Comparison of ENCODE assay signal across 8 cellular contexts in the genomic region with DNA sequence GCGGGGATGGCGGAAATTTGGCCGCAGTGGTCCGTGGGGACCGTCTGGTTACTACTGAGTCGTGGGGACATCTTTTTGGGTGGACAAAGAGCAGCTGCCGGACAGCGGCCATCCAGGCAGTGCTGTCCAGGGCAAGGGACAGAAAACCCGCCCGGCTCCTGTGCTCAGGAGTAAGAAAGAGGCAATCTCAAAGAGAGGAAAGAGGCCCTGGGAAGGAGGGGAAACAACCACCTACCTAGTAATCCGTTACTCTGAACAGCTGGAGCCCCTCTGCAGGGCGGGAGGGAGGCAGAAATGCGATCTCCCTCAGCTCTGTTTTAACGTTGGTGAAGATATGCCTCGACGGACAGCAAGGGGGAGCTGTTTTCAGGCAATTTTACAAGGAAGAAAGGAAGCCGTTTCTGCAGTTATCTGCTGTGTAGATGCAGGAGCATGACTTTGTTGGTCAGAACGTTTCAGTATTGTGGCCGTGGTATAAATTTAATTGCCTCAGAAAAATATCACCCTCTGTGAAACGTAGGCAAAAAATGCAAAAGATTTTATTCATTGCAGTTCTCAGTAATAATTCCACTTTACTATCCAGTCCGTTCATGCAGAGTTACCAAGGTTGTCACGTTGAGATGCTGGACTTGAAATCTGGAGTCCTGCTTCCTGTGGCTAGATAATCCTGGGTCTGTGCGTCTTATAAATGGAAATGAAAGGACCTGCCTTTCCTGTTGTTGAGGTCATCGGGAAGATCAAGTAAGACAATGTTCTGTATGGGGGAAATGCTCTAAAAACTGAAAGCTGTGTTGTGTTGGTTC. TPM values are rescaled to one million over a fixed set of nuclear protein-coding genes. Genes with fewer than 3 reads are reported as not detected.
A peak's percentile ranks its signal among the peaks of the same experiment; 100 is the strongest.
DNase-seq lines count a peak whose midpoint lies in the region; ATAC-seq and TF ChIP-seq lines count a peak whose summit lies in the region.

No MANE protein-coding gene starts in this region.

- peak; percentile 35 to 50 (median 35) for TF ChIP-seq CTCF in breast epithelium (IDR thresholded peaks at IDR 0.05)

- H3K4me1 ChIP-seq in breast epithelium, result peaks cover 0 to 9% of the 10 kb centered on the region in 2 donors

- DNase-seq in COR-L47 (lab: John Stamatoyannopoulos, UW) (peak; percentile 46), NCI-H748 treated with DMSO at 0.1 percent for 48 hours (lab: John Stamatoyannopoulos, UW) (peak; percentile 73), breast epithelium (ENCODE audit: low spot score in 2 of 2) (no peak), iPS-NIHi11 (ENCODE audit: low spot score) (peak; percentile 83), smooth muscle cell of the brain vasculature (ENCODE audit: low read depth, low spot score) (peak; percentile 44)

- peak; percentile 75 for ATAC-seq in GM19025 (IDR thresholded peaks at IDR 0.05; ENCODE audit: low read depth, unreplicated experiment)
- ATAC-seq in HG03442 (IDR thresholded peaks at IDR 0.05; ENCODE audit: unreplicated experiment), result peak; percentile 85
- ATAC-seq in HG03095 (IDR thresholded peaks at IDR 0.05; ENCODE audit: unreplicated experiment), result no peak

- no peak overlapping the region for H3K27ac ChIP-seq in breast epithelium

- H3K27me3 ChIP-seq in breast epithelium, result peaks cover 3 to 54% of the 10 kb centered on the region in 2 donors

- no peak for TF ChIP-seq POLR2A in breast epithelium (IDR thresholded peaks at IDR 0.05)

- peak overlapping the region; percentile 48 to 70 (median 53) for H3K4me3 ChIP-seq in breast epithelium

- no peaks in the 10 kb centered on the region for H3K9me3 ChIP-seq in breast epithelium

- intact Hi-C loops in breast epithelium (cut with DNase I; ENCODE audit: low total_unique reads), result no loop called here

- H3K36me3 ChIP-seq in breast epithelium, result no peaks in the 10 kb centered on the region

RNA-seq across cellular contexts. Expression of a gene that starts 1.1 kb away (rescaled TPM):
- total RNA-seq in breast epithelium, result 10 to 100 TPM in 2 of 3 donors, 1 to 10 TPM in 1; 7.5 to 50.4 (median 14.7) TPM

Comparison
In these comparisons a context has a peak if more than half of its experiments do, and no peak if none do; other contexts are left out.
1. DNase-seq: peak in COR-L47 (single experiment), NCI-H748 treated with DMSO at 0.1 percent for 48 hours (single experiment), iPS-NIHi11 (single experiment) and smooth muscle cell of the brain vasculature (single experiment); none in breast epithelium (0 of 2).